6 cellular contexts compared by ENCODE assay signal in genomic region chr3:169811606-169812123, GRCh38. TPM values are rescaled to one million over a fixed set of nuclear protein-coding genes. Genes with fewer than 3 reads are reported as not detected.
DNase-seq lines count a peak whose midpoint lies in the region; TF ChIP-seq lines count a peak whose summit lies in the region.

No MANE protein-coding gene starts in this region.

- H3K4me1 Mint-ChIP-seq in activated naive CD4-positive, alpha-beta T cell treated with anti-CD3 and anti-CD28 coated beads, Interleukin-2, amount 10 ng/mL, durations not matched to agents 7 days and 5 days, result peaks cover 55% of the 10 kb centered on the region

- H3K4me1 ChIP-seq in iPS DF 6.9 (ENCODE audit: control insufficient read depth, insufficient read depth, low read length) (no peaks in the 10 kb centered on the region; the same call in 1 of the 2 replicates), tibial nerve (peaks cover 0 to 26% (median 2%) of the 10 kb centered on the region in 4 donors)

- H3K4me3 Mint-ChIP-seq in activated naive CD4-positive, alpha-beta T cell treated with anti-CD3 and anti-CD28 coated beads, Interleukin-2, amount 10 ng/mL, durations not matched to agents 7 days and 5 days, result peak overlapping the region; percentile 84

- TF ChIP-seq CTCF in VCaP (conservative IDR thresholded peaks at IDR 0.05) (no peak), tibial nerve (IDR thresholded peaks at IDR 0.05) (no peak)

- WGBS in iPS DF 6.9 (ENCODE audit: insufficient coverage, insufficient read length), result no CpG with 5 or more reads among the region's 15 CpGs
- WGBS in tibial nerve, 2 donors, result 5 to 9% methylated on average over 15 of the region's 15 CpGs

- H3K27ac ChIP-seq in VCaP, result peak overlapping the region; percentile 58; the same call in 1 of the 2 replicates
- no peak overlapping the region for H3K27ac ChIP-seq in iPS DF 6.9 (ENCODE audit: low read length)
- H3K27ac ChIP-seq in tibial nerve, result peak overlapping the region in 3 of 4 donors; percentile 77 to 88 (median 80)

- H3K27me3 Mint-ChIP-seq in activated naive CD4-positive, alpha-beta T cell treated with anti-CD3 and anti-CD28 coated beads, Interleukin-2, amount 10 ng/mL, durations not matched to agents 7 days and 5 days, result peaks cover 31% of the 10 kb centered on the region

- H3K36me3 Mint-ChIP-seq in activated naive CD4-positive, alpha-beta T cell treated with anti-CD3 and anti-CD28 coated beads, Interleukin-2, amount 10 ng/mL, durations not matched to agents 7 days and 5 days, result peaks cover 17% of the 10 kb centered on the region

- H3K9me3 ChIP-seq in iPS DF 6.9 (ENCODE audit: control insufficient read depth, insufficient read depth, low read length) (no peaks in the 10 kb centered on the region), tibial nerve (peaks cover 0 to 11% (median 3%) of the 10 kb centered on the region in 4 donors)

- H3K4me3 ChIP-seq in iPS DF 6.9 (ENCODE audit: low read length) (peak overlapping the region; percentile 54; the same call in 1 of the 2 replicates), tibial nerve (peak overlapping the region; percentile 44 to 88 (median 65))

- H3K27ac Mint-ChIP-seq in activated naive CD4-positive, alpha-beta T cell treated with anti-CD3 and anti-CD28 coated beads, Interleukin-2, amount 10 ng/mL, durations not matched to agents 7 days and 5 days, result peak overlapping the region; percentile 87

- H3K9me3 Mint-ChIP-seq in activated naive CD4-positive, alpha-beta T cell treated with anti-CD3 and anti-CD28 coated beads, Interleukin-2, amount 10 ng/mL, durations not matched to agents 7 days and 5 days, result peaks cover 12% of the 10 kb centered on the region

- no peak for TF ChIP-seq EP300 in tibial nerve (IDR thresholded peaks at IDR 0.05)

- H3K36me3 ChIP-seq in iPS DF 6.9 (ENCODE audit: control insufficient read depth, insufficient read depth, low read length) (no peaks in the 10 kb centered on the region), tibial nerve (no peaks in the 10 kb centered on the region)

- CTCF ChIA-PET in activated naive CD4-positive, alpha-beta T cell treated with anti-CD3 and anti-CD28 coated beads, Interleukin-2, amount 10 ng/mL, durations not matched to agents 7 days and 5 days (lab: Charles Lee), result interaction anchor here (0.7 to 1.6 kb wide), 3 partner anchors 23 to 454 kb away, joined by 3 to 6 read pairs (median 3); no protein-coding TSS in a partner anchor

- H3K27me3 ChIP-seq in iPS DF 6.9 (ENCODE audit: control insufficient read depth, insufficient read depth, low read length) (no peaks in the 10 kb centered on the region; the same call in 1 of the 2 replicates), tibial nerve (no peaks in the 10 kb centered on the region)

- DNase-seq in activated naive CD4-positive, alpha-beta T cell treated with anti-CD3 and anti-CD28 coated beads, Interleukin-2, amount 10 ng/mL, durations not matched to agents 7 days and 5 days, result peak; percentile 37
- DNase-seq in activated naive CD4-positive, alpha-beta T cell treated with Interleukin-2 at 50 U/mL for 16 hours, result no peak
- no peak for DNase-seq in iPS DF 6.9 (ENCODE audit: low read depth, low spot score)
- DNase-seq in tibial nerve (ENCODE audit: low spot score in 2 of 2), result peak in 1 of 2 donors; percentile 17
- no peak for DNase-seq in iPS-NIHi11 (ENCODE audit: low spot score)

- no peak for TF ChIP-seq POLR2A in tibial nerve (IDR thresholded peaks at IDR 0.05)

RNA-seq across cellular contexts. Expression of gene LRRIQ4, which starts 1.0 kb away (rescaled TPM):
- not detected for total RNA-seq in tibial nerve

RNA-seq across cellular contexts. Expression of gene LRRC34, which starts 1.0 kb away (rescaled TPM):
- 10 to 100 TPM in 1 of 4 donors, 1 to 10 TPM in 3; 2.5 to 10.3 (median 4.6) TPM for total RNA-seq in tibial nerve

RNA-seq across cellular contexts. Expression of gene MYNN, which starts 38.5 kb away (rescaled TPM):
- 10 to 100 TPM; 10.8 to 24.3 (median 16.8) TPM for total RNA-seq in tibial nerve

RNA-seq across cellular contexts. Expression of gene ACTRT3, which starts 42.3 kb away (rescaled TPM):
- 1 to 10 TPM in 3 of 4 donors, under 1 TPM in 1; 0.78 to 3.9 (median 2.5) TPM for total RNA-seq in tibial nerve

RNA-seq across cellular contexts. Expression of gene TERC, which starts 46.8 kb away (rescaled TPM):
- 100 to 1,000 TPM; 110 to 241 (median 179) TPM for total RNA-seq in tibial nerve
